Comparison of ENCODE assay signal across 19 cellular contexts in genomic region chr7:149707448-149707886, GRCh38.
DNase-seq lines count a peak whose midpoint lies in the region; ATAC-seq and TF ChIP-seq lines count a peak whose summit lies in the region.
"Had no signal": no experiment of that assay in that cellular context is flagged by ENCODE, and none has a peak within 500 bp of the region (broad histone marks: within the 10 kb centered on the region; RNA-seq: fewer than 3 reads in every experiment).

No MANE protein-coding gene starts in this region.

- H3K27ac Mint-ChIP-seq in activated T-helper 17 cell treated with anti-CD3 and anti-CD28 coated beads, Interleukin-2, amount 50 U/mL, for 72 hours = peak overlapping the region; percentile 1
- peak overlapping the region in 1 of 7 donors; percentile 25 for H3K27ac Mint-ChIP-seq in CD14-positive monocyte
- H3K27ac Mint-ChIP-seq: H9 had no signal

- H3K27me3 ChIP-seq in neutrophil = no peaks in the 10 kb centered on the region
- H3K27me3 ChIP-seq: adrenal gland had no signal

- H3K27ac ChIP-seq in neutrophil = peak overlapping the region; percentile 44
- H3K27ac ChIP-seq: adrenal gland, parathyroid adenoma, tibial artery had no signal

- intact Hi-C loops in CD14-positive monocyte (cut with micrococcal nuclease) = no loop called here

- in situ Hi-C loops in KBM-7 (cut with MboI; ENCODE audit: low pct_unique_long_range_greater_than_20kb, low sequenced_read_pairs) = no loop called here

- H3K4me1 Mint-ChIP-seq in activated T-helper 17 cell treated with anti-CD3 and anti-CD28 coated beads, Interleukin-2, amount 50 U/mL, for 72 hours = peaks cover 4% of the 10 kb centered on the region
- peaks cover 16% of the 10 kb centered on the region for H3K4me1 Mint-ChIP-seq in CD14-positive monocyte

- TF ChIP-seq CTCF in neutrophil (IDR thresholded peaks at IDR 0.05) = no peak
- no peak for TF ChIP-seq CTCF in CD14-positive monocyte (IDR thresholded peaks at IDR 0.05)

- H3K36me3 ChIP-seq in neutrophil = no peaks in the 10 kb centered on the region
- H3K36me3 ChIP-seq: adrenal gland, tibial artery had no signal

- H3K4me3 ChIP-seq in neutrophil (ENCODE audit: low read depth in 1 of 2, low read length in 1 of 2) = no peak overlapping the region
- H3K4me3 ChIP-seq: adrenal gland, tibial artery had no signal

- H3K9me3 ChIP-seq in neutrophil = peaks cover 11% of the 10 kb centered on the region

- DNase-seq in NCI-H2171 treated with DMSO at 0.1 percent for 48 hours (lab: John Stamatoyannopoulos, UW) (peak; percentile 62), NCI-H2171 (lab: John Stamatoyannopoulos, UW) (no peak), KBM-7 (peak; percentile 82), CD14-positive monocyte (ENCODE audit: low spot score) (no peak), DMS79 treated with DMSO at 0.1 percent for 48 hours (lab: John Stamatoyannopoulos, UW) (no peak)
- DNase-seq: activated T-cell treated with anti-CD3 and anti-CD28 coated beads for 4 hours; DMS153; H9; NCI-H1048; NCI-H748 treated with DMSO at 0.1 percent for 48 hours; Right ventricle myocardium superior; stimulated activated CD4-positive, alpha-beta T cell treated with anti-CD3 and anti-CD28 coated beads, Interleukin-15, amount 100 ng/mL, for 24 hours; tibial artery had no signal

- peaks cover 10% of the 10 kb centered on the region for H3K9me3 Mint-ChIP-seq in activated T-helper 17 cell treated with anti-CD3 and anti-CD28 coated beads, Interleukin-2, amount 50 U/mL, for 72 hours
- peaks cover 35 to 59% (median 47%) of the 10 kb centered on the region in 7 donors for H3K9me3 Mint-ChIP-seq in CD14-positive monocyte

- no peak for ATAC-seq in activated T-helper 17 cell treated with anti-CD3 and anti-CD28 coated beads, Interleukin-2, amount 50 U/mL, for 72 hours (replicated peaks)
- no peak for ATAC-seq in GM21786 (IDR thresholded peaks at IDR 0.05; ENCODE audit: unreplicated experiment)
- ATAC-seq: activated CD4-positive, CD25-positive, alpha-beta regulatory T cell treated with anti-CD3 and anti-CD28 coated beads, Interleukin-2, amount 50 U/mL, for 24 hours had no signal

- H3K4me1 ChIP-seq in neutrophil (ENCODE audit: control insufficient read depth in 1 of 2, insufficient read depth in 1 of 2, low read depth in 1 of 2, low read length in 1 of 2) = peaks cover 18 to 23% of the 10 kb centered on the region in 2 experiments
- H3K4me1 ChIP-seq: parathyroid adenoma, tibial artery had no signal

- H3K36me3 Mint-ChIP-seq in activated T-helper 17 cell treated with anti-CD3 and anti-CD28 coated beads, Interleukin-2, amount 50 U/mL, for 72 hours (ENCODE audit: low read depth) = no peaks in the 10 kb centered on the region
- H3K36me3 Mint-ChIP-seq in CD14-positive monocyte = peaks cover 0 to 9% of the 10 kb centered on the region in 2 donors

- H3K27me3 Mint-ChIP-seq in activated T-helper 17 cell treated with anti-CD3 and anti-CD28 coated beads, Interleukin-2, amount 50 U/mL, for 72 hours = peaks cover 12% of the 10 kb centered on the region
- H3K27me3 Mint-ChIP-seq in CD14-positive monocyte (ENCODE audit: low read depth in 3 of 3) = peaks cover 0 to 9% (median 4%) of the 10 kb centered on the region in 3 donors

- H3K4me3 Mint-ChIP-seq in activated T-helper 17 cell treated with anti-CD3 and anti-CD28 coated beads, Interleukin-2, amount 50 U/mL, for 72 hours = no peak overlapping the region
- no peak overlapping the region for H3K4me3 Mint-ChIP-seq in CD14-positive monocyte
- H3K4me3 Mint-ChIP-seq: H9 had no signal

Comparison
In these comparisons a context has a peak if more than half of its experiments do, and no peak if none do; other contexts are left out.
1. DNase-seq: peak in NCI-H2171 treated with DMSO at 0.1 percent for 48 hours (single experiment) and KBM-7 (single experiment); none in NCI-H2171 (single experiment), CD14-positive monocyte (single experiment) and DMS79 treated with DMSO at 0.1 percent for 48 hours (single experiment).